Comparison of ENCODE assay signal across 1 cellular context in the genomic region with DNA sequence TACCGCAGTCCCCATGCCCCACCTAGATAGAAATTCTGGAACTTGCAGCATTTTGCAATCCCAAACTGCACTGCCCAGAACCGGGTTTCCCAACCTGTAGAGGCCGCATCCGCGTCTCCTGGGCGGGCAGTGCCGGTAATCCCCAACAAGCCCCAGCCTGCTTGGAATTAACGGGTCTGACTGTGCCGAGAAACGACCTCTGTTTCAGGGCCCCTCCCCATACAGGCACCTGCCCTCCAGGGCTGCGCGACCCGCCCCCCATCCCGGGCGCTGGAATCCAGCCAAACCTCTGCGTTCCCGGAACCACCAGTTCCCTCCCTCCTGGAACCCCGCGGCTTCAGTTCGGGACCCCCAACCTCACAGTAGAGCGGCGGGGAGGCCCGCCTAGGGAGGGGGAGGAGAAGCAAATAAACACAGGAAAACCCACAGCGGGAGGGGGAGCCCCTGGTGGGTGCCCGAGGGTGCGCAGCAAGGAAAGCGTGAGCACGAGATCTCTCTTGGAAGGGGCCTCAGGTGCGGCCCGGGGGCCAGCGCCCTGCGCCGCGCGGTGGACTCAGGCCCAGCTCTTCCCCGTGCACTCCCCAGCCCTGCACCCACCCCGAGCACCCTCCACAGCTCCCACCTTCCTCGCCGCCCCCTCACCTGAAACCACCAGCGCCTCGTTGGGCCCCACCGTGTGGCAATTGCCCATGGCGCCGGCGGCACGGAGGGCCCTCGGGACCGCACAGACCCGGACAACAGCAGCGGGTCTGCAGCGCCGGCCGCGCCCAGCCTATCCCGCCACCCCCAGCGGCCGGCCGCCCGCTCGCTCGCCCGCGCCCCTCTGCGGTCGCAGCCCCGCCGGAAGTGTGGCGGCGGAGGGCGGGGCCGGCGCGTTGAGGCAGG.
A peak's percentile ranks its signal among the peaks of the same experiment; 100 is the strongest.
TF ChIP-seq lines count a peak whose summit lies in the region.

A gene with protein sequence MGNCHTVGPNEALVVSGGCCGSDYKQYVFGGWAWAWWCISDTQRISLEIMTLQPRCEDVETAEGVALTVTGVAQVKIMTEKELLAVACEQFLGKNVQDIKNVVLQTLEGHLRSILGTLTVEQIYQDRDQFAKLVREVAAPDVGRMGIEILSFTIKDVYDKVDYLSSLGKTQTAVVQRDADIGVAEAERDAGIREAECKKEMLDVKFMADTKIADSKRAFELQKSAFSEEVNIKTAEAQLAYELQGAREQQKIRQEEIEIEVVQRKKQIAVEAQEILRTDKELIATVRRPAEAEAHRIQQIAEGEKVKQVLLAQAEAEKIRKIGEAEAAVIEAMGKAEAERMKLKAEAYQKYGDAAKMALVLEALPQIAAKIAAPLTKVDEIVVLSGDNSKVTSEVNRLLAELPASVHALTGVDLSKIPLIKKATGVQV (minus strand): TSS at position 850 of the 885 bp plus-strand sequence. CDS start 159 bp downstream, at position 691.

TF ChIP-seq in HepG2, 621 proteins besides CTCF, POLR2A, EP300 and RAD21 (continued from another document and continues in another):
- TF ChIP-seq, protein P1, sequence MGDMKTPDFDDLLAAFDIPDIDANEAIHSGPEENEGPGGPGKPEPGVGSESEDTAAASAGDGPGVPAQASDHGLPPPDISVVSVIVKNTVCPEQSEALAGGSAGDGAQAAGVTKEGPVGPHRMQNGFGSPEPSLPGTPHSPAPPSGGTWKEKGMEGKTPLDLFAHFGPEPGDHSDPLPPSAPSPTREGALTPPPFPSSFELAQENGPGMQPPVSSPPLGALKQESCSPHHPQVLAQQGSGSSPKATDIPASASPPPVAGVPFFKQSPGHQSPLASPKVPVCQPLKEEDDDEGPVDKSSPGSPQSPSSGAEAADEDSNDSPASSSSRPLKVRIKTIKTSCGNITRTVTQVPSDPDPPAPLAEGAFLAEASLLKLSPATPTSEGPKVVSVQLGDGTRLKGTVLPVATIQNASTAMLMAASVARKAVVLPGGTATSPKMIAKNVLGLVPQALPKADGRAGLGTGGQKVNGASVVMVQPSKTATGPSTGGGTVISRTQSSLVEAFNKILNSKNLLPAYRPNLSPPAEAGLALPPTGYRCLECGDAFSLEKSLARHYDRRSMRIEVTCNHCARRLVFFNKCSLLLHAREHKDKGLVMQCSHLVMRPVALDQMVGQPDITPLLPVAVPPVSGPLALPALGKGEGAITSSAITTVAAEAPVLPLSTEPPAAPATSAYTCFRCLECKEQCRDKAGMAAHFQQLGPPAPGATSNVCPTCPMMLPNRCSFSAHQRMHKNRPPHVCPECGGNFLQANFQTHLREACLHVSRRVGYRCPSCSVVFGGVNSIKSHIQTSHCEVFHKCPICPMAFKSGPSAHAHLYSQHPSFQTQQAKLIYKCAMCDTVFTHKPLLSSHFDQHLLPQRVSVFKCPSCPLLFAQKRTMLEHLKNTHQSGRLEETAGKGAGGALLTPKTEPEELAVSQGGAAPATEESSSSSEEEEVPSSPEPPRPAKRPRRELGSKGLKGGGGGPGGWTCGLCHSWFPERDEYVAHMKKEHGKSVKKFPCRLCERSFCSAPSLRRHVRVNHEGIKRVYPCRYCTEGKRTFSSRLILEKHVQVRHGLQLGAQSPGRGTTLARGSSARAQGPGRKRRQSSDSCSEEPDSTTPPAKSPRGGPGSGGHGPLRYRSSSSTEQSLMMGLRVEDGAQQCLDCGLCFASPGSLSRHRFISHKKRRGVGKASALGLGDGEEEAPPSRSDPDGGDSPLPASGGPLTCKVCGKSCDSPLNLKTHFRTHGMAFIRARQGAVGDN (CRISPR knock-in tag; IDR thresholded peaks at IDR 0.05): peak; percentile 86
- no peak for TF ChIP-seq ZNF121 (CRISPR knock-in tag; IDR thresholded peaks at IDR 0.05)
- TF ChIP-seq MAFG (CRISPR knock-in tag; IDR thresholded peaks at IDR 0.05): no peak
- TF ChIP-seq, protein P2, sequence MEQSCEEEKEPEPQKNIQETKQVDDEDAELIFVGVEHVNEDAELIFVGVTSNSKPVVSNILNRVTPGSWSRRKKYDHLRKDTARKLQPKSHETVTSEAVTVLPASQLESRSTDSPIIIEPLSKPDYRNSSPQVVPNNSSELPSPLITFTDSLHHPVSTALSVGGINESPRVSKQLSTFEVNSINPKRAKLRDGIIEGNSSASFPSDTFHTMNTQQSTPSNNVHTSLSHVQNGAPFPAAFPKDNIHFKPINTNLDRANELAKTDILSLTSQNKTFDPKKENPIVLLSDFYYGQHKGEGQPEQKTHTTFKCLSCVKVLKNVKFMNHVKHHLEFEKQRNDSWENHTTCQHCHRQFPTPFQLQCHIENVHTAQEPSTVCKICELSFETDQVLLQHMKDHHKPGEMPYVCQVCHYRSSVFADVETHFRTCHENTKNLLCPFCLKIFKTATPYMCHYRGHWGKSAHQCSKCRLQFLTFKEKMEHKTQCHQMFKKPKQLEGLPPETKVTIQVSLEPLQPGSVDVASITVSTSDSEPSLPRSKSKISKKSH (CRISPR knock-in tag; IDR thresholded peaks at IDR 0.05; ENCODE audit: borderline replicate concordance): peak; percentile 19; the same call in 1 of the 2 replicates
- no peak for TF ChIP-seq ZNF260 (CRISPR knock-in tag; IDR thresholded peaks at IDR 0.05; ENCODE audit: borderline replicate concordance, low read depth)
- TF ChIP-seq SYNCRIP (IDR thresholded peaks at IDR 0.05; ENCODE audit: insufficient read depth, low read depth, low read length): no peak
- no peak for TF ChIP-seq IKZF1 (IDR thresholded peaks at IDR 0.05)
- TF ChIP-seq, protein P3, sequence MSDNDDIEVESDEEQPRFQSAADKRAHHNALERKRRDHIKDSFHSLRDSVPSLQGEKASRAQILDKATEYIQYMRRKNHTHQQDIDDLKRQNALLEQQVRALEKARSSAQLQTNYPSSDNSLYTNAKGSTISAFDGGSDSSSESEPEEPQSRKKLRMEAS (IDR thresholded peaks at IDR 0.05): peak; percentile 12
- TF ChIP-seq ADNP (CRISPR knock-in tag; IDR thresholded peaks at IDR 0.05): 0 out of 2 replicates have a peak, but pooled peaks have one; percentile 3
- no peak for TF ChIP-seq MIER2 (CRISPR knock-in tag; IDR thresholded peaks at IDR 0.05)
- no peak for TF ChIP-seq FOXO1 (CRISPR knock-in tag; IDR thresholded peaks at IDR 0.05)
- no peak for TF ChIP-seq ZNF33A (CRISPR knock-in tag; IDR thresholded peaks at IDR 0.05; ENCODE audit: borderline replicate concordance)
- TF ChIP-seq, protein P4, sequence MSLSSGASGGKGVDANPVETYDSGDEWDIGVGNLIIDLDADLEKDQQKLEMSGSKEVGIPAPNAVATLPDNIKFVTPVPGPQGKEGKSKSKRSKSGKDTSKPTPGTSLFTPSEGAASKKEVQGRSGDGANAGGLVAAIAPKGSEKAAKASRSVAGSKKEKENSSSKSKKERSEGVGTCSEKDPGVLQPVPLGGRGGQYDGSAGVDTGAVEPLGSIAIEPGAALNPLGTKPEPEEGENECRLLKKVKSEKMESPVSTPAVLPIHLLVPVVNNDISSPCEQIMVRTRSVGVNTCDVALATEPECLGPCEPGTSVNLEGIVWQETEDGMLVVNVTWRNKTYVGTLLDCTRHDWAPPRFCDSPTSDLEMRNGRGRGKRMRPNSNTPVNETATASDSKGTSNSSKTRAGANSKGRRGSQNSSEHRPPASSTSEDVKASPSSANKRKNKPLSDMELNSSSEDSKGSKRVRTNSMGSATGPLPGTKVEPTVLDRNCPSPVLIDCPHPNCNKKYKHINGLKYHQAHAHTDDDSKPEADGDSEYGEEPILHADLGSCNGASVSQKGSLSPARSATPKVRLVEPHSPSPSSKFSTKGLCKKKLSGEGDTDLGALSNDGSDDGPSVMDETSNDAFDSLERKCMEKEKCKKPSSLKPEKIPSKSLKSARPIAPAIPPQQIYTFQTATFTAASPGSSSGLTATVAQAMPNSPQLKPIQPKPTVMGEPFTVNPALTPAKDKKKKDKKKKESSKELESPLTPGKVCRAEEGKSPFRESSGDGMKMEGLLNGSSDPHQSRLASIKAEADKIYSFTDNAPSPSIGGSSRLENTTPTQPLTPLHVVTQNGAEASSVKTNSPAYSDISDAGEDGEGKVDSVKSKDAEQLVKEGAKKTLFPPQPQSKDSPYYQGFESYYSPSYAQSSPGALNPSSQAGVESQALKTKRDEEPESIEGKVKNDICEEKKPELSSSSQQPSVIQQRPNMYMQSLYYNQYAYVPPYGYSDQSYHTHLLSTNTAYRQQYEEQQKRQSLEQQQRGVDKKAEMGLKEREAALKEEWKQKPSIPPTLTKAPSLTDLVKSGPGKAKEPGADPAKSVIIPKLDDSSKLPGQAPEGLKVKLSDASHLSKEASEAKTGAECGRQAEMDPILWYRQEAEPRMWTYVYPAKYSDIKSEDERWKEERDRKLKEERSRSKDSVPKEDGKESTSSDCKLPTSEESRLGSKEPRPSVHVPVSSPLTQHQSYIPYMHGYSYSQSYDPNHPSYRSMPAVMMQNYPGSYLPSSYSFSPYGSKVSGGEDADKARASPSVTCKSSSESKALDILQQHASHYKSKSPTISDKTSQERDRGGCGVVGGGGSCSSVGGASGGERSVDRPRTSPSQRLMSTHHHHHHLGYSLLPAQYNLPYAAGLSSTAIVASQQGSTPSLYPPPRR (CRISPR knock-in tag; IDR thresholded peaks at IDR 0.05; ENCODE audit: borderline replicate concordance): no peak
- peak; percentile 90 for TF ChIP-seq ZFY (CRISPR knock-in tag; IDR thresholded peaks at IDR 0.05)
- peak; percentile 78; the same call in 1 of the 2 replicates for TF ChIP-seq WIZ (CRISPR knock-in tag; IDR thresholded peaks at IDR 0.05)
- TF ChIP-seq TBP (CRISPR knock-in tag; IDR thresholded peaks at IDR 0.05): no peak
- TF ChIP-seq MZF1 (CRISPR knock-in tag; IDR thresholded peaks at IDR 0.05; ENCODE audit: borderline replicate concordance): no peak
- TF ChIP-seq ZSCAN21 (CRISPR knock-in tag; IDR thresholded peaks at IDR 0.05; ENCODE audit: borderline replicate concordance): peak; percentile 66
- no peak for TF ChIP-seq ZNF224 (CRISPR knock-in tag; IDR thresholded peaks at IDR 0.05)
- TF ChIP-seq MLLT10 (CRISPR knock-in tag; IDR thresholded peaks at IDR 0.05): no peak
- no peak for TF ChIP-seq ZNF343 (CRISPR knock-in tag; IDR thresholded peaks at IDR 0.05)
- TF ChIP-seq, protein P5, sequence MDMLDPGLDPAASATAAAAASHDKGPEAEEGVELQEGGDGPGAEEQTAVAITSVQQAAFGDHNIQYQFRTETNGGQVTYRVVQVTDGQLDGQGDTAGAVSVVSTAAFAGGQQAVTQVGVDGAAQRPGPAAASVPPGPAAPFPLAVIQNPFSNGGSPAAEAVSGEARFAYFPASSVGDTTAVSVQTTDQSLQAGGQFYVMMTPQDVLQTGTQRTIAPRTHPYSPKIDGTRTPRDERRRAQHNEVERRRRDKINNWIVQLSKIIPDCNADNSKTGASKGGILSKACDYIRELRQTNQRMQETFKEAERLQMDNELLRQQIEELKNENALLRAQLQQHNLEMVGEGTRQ (IDR thresholded peaks at IDR 0.05; ENCODE audit: low read depth, low read length): no peak
- TF ChIP-seq, protein P5 (CRISPR knock-in tag; IDR thresholded peaks at IDR 0.05; ENCODE audit: borderline replicate concordance): no peak
- no peak for TF ChIP-seq HNRNPL (IDR thresholded peaks at IDR 0.05; ENCODE audit: low read depth, low read length)
- 0 out of 2 replicates have a peak, but pooled peaks have one; percentile 89 for TF ChIP-seq MTF2 (CRISPR knock-in tag; IDR thresholded peaks at IDR 0.05; ENCODE audit: borderline replicate concordance)
- TF ChIP-seq FOSL2 (CRISPR knock-in tag; IDR thresholded peaks at IDR 0.05): no peak; the same call in 1 of the 2 replicates
- no peak; the same call in 1 of the 2 replicates for TF ChIP-seq ZNF761 (CRISPR knock-in tag; conservative IDR thresholded peaks at IDR 0.05)
- TF ChIP-seq, protein P6, sequence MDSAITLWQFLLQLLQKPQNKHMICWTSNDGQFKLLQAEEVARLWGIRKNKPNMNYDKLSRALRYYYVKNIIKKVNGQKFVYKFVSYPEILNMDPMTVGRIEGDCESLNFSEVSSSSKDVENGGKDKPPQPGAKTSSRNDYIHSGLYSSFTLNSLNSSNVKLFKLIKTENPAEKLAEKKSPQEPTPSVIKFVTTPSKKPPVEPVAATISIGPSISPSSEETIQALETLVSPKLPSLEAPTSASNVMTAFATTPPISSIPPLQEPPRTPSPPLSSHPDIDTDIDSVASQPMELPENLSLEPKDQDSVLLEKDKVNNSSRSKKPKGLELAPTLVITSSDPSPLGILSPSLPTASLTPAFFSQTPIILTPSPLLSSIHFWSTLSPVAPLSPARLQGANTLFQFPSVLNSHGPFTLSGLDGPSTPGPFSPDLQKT (CRISPR knock-in tag; IDR thresholded peaks at IDR 0.05; ENCODE audit: borderline replicate concordance): no peak
- no peak for TF ChIP-seq MAFF (IDR thresholded peaks at IDR 0.05; ENCODE audit: low read depth, low read length)
- no peak for TF ChIP-seq ZNF367 (CRISPR knock-in tag; IDR thresholded peaks at IDR 0.05; ENCODE audit: borderline replicate concordance)
- TF ChIP-seq ZKSCAN1 (IDR thresholded peaks at IDR 0.05; ENCODE audit: low read length): no peak
- TF ChIP-seq, protein P7, sequence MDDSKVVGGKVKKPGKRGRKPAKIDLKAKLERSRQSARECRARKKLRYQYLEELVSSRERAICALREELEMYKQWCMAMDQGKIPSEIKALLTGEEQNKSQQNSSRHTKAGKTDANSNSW (CRISPR knock-in tag; IDR thresholded peaks at IDR 0.05; ENCODE audit: borderline replicate concordance): no peak
- TF ChIP-seq RFX3 (CRISPR knock-in tag; IDR thresholded peaks at IDR 0.05): no peak
- TF ChIP-seq SOX5 (CRISPR knock-in tag; IDR thresholded peaks at IDR 0.05; ENCODE audit: borderline replicate concordance): no peak
- peak; percentile 69; the same call in 1 of the 2 replicates for TF ChIP-seq EEA1 (CRISPR knock-in tag; IDR thresholded peaks at IDR 0.05; ENCODE audit: borderline replicate concordance)
- peak; percentile 67; the same call in 1 of the 2 replicates for TF ChIP-seq SP4 (CRISPR knock-in tag; IDR thresholded peaks at IDR 0.05)
- no peak for TF ChIP-seq ZNF598 (CRISPR knock-in tag; IDR thresholded peaks at IDR 0.05; ENCODE audit: borderline replicate concordance)
- peak; percentile 9; the same call in 1 of the 2 replicates for TF ChIP-seq SIN3A (IDR thresholded peaks at IDR 0.05; ENCODE audit: borderline replicate concordance, low read depth, low read length)
- TF ChIP-seq ZNF773 (CRISPR knock-in tag; IDR thresholded peaks at IDR 0.05; ENCODE audit: borderline replicate concordance): no peak
- TF ChIP-seq ZBTB7A (CRISPR knock-in tag; IDR thresholded peaks at IDR 0.05): peak; percentile 7; the same call in 1 of the 2 replicates
- TF ChIP-seq, protein P8, sequence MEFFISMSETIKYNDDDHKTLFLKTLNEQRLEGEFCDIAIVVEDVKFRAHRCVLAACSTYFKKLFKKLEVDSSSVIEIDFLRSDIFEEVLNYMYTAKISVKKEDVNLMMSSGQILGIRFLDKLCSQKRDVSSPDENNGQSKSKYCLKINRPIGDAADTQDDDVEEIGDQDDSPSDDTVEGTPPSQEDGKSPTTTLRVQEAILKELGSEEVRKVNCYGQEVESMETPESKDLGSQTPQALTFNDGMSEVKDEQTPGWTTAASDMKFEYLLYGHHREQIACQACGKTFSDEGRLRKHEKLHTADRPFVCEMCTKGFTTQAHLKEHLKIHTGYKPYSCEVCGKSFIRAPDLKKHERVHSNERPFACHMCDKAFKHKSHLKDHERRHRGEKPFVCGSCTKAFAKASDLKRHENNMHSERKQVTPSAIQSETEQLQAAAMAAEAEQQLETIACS (CRISPR knock-in tag; IDR thresholded peaks at IDR 0.05): no peak; the same call in 1 of the 2 replicates
- TF ChIP-seq PHF20 (CRISPR knock-in tag; IDR thresholded peaks at IDR 0.05): no peak
- no peak for TF ChIP-seq SRSF4 (IDR thresholded peaks at IDR 0.05; ENCODE audit: low read depth, low read length, poor library complexity, severe bottlenecking)
- no peak for TF ChIP-seq KLF9 (CRISPR knock-in tag; IDR thresholded peaks at IDR 0.05; ENCODE audit: low read depth)
- no peak for TF ChIP-seq SIX4 (CRISPR knock-in tag; IDR thresholded peaks at IDR 0.05)
